Comparison of ENCODE assay signal across 19 cellular contexts in the genomic region with DNA sequence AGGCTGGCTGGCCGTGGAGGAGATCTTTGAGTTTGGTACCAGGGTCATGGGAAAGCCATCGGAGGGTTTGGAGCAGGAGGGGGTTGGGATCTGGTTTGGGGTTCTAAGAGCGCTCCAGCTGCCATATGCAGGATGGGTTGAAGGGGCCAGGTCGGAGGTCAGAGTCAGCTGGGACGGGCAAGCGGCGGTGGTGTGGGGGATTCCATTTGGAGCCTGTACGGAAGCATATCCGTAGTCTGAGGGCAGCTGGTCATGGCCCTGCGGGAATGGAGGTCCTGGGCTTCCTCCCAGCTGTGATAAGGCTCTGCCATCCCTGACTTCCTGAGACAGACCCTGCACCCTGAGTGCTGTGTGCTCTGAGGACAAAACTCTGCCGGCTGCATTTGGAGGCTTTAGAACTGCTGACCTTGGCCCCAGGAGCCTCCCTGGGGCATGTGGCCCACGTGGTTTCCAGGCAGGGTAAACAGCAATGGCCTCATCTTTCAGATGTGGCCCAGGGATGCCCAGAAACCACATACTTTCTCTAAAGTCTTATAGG. TPM values are rescaled to one million over a fixed set of nuclear protein-coding genes. Genes with fewer than 3 reads are reported as not detected.
DNase-seq lines count a peak whose midpoint lies in the region; ATAC-seq and TF ChIP-seq lines count a peak whose summit lies in the region.
"Had no signal": no experiment of that assay in that cellular context is flagged by ENCODE, and none has a peak within 500 bp of the region (broad histone marks: within the 10 kb centered on the region; RNA-seq: fewer than 3 reads in every experiment).

No MANE protein-coding gene starts in this region.

- H3K23ac ChIP-seq in neuronal stem cell (ENCODE audit: low read depth, low read length, poor library complexity) (no peak overlapping the region), mesenchymal stem cell (ENCODE audit: low read length in 2 of 2) (no peak overlapping the region)

- no peaks in the 10 kb centered on the region for H3K36me3 ChIP-seq in BLaER1 treated with 17β-estradiol and CSF1 and Interleukin-3, amounts not matched to agents 10 nM and 100 nM
- no peaks in the 10 kb centered on the region for H3K36me3 ChIP-seq in neuronal stem cell (replicated peaks in 1 of 2; ENCODE audit: control insufficient read depth in 2 of 2, insufficient read depth in 2 of 2, low read length in 2 of 2)
- H3K36me3 ChIP-seq in mesenchymal stem cell (ENCODE audit: control insufficient read depth in 1 of 2, insufficient read depth in 2 of 2, low read depth in 1 of 2, low read length in 2 of 2) = no peaks in the 10 kb centered on the region

- H3K27me3 ChIP-seq in BLaER1 treated with 17β-estradiol and CSF1 and Interleukin-3, amounts not matched to agents 10 nM and 100 nM = no peaks in the 10 kb centered on the region
- H3K27me3 ChIP-seq in neuronal stem cell (ENCODE audit: control insufficient read depth in 3 of 3, insufficient read depth in 3 of 3, low read depth in 1 of 3, low read length in 3 of 3) (no peaks in the 10 kb centered on the region), mesenchymal stem cell (ENCODE audit: control insufficient read depth in 1 of 2, insufficient read depth in 1 of 2, low read length in 2 of 2) (peaks cover 41 to 69% of the 10 kb centered on the region in 2 experiments)

- H2BK15ac ChIP-seq in neuronal stem cell (ENCODE audit: low read length) (no peak overlapping the region), mesenchymal stem cell (ENCODE audit: low read depth, poor library complexity, severe bottlenecking) (no peak overlapping the region)

- H3K14ac ChIP-seq in neuronal stem cell (ENCODE audit: low read length) = no peak overlapping the region
- H3K14ac ChIP-seq in mesenchymal stem cell (ENCODE audit: low read length in 2 of 2) = no peak overlapping the region

- H4K91ac ChIP-seq in neuronal stem cell (ENCODE audit: low read depth, low read length, poor library complexity) = no peak overlapping the region
- no peak overlapping the region for H4K91ac ChIP-seq in mesenchymal stem cell (ENCODE audit: low read length)

- WGBS in neuronal stem cell (ENCODE audit: extremely low coverage in 2 of 2, insufficient read length in 2 of 2, insufficient replicate concordance in 1 of 2), 2 donors = no CpG with 5 or more reads among the region's 12 CpGs
- WGBS in mesenchymal stem cell = 67% methylated on average over 11 of the region's 12 CpGs

- H3K18ac ChIP-seq in neuronal stem cell (ENCODE audit: low read length) (peak overlapping the region; percentile 15), mesenchymal stem cell (ENCODE audit: low read depth in 1 of 2, low read length in 2 of 2) (no peak overlapping the region)

- H3K4me1 ChIP-seq in BLaER1 treated with 17β-estradiol and CSF1 and Interleukin-3, amounts not matched to agents 10 nM and 100 nM = peaks cover 0 to 27% (median 11%) of the 10 kb centered on the region in 10 experiments; a peak in 15 of 20 replicates
- H3K4me1 ChIP-seq in neuronal stem cell (ENCODE audit: control insufficient read depth in 2 of 2, insufficient read depth in 1 of 2, low read depth in 1 of 2, low read length in 2 of 2) (peaks cover 5 to 16% of the 10 kb centered on the region in 2 donors), mesenchymal stem cell (ENCODE audit: control insufficient read depth, insufficient read depth, low read depth, low read length) (no peaks in the 10 kb centered on the region)

- no peak overlapping the region for H3K9ac ChIP-seq in BLaER1 treated with 17β-estradiol and CSF1 and Interleukin-3, amounts not matched to agents 10 nM and 100 nM
- H3K9ac ChIP-seq in neuronal stem cell (ENCODE audit: low read depth, low read length, poor library complexity) (no peak overlapping the region), mesenchymal stem cell (ENCODE audit: low read length) (no peak overlapping the region)

- H3K79me1 ChIP-seq in neuronal stem cell (ENCODE audit: low read depth, low read length) (no peaks in the 10 kb centered on the region), mesenchymal stem cell (replicated peaks; ENCODE audit: low read length, poor library complexity, severe bottlenecking) (no peaks in the 10 kb centered on the region)

- no peaks in the 10 kb centered on the region for H4K20me1 ChIP-seq in BLaER1 treated with 17β-estradiol and CSF1 and Interleukin-3, amounts not matched to agents 10 nM and 100 nM

- no peak for TF ChIP-seq CTCF in choroid plexus epithelial cell (conservative IDR thresholded peaks at IDR 0.05; ENCODE audit: low read depth, low read length)

- H3K4me3 ChIP-seq in BLaER1 treated with 17β-estradiol and CSF1 and Interleukin-3, amounts not matched to agents 10 nM and 100 nM = no peak overlapping the region
- no peak overlapping the region for H3K4me3 ChIP-seq in choroid plexus epithelial cell (ENCODE audit: low read depth, low read length)
- H3K4me3 ChIP-seq in neuronal stem cell (ENCODE audit: low read length in 2 of 2) = no peak overlapping the region
- H3K4me3 ChIP-seq in mesenchymal stem cell (ENCODE audit: insufficient read depth in 1 of 2, low read depth in 1 of 2, low read length in 2 of 2) = no peak overlapping the region
- H3K4me3 ChIP-seq: GM23338 had no signal

- no peak overlapping the region for H3K4ac ChIP-seq in neuronal stem cell (ENCODE audit: low read length)
- H3K4ac ChIP-seq in mesenchymal stem cell (ENCODE audit: low read depth in 1 of 2, low read length in 2 of 2) = no peak overlapping the region

- no peak overlapping the region for H3K27ac ChIP-seq in BLaER1 treated with 17β-estradiol and CSF1 and Interleukin-3, amounts not matched to agents 10 nM and 100 nM
- H3K27ac ChIP-seq in neuronal stem cell (replicated peaks; ENCODE audit: low read length) (no peak overlapping the region), mesenchymal stem cell (ENCODE audit: low read length, poor library complexity, severe bottlenecking) (no peak overlapping the region)

- ATAC-seq in left lobe of liver (peak; percentile 59), GM19397 (IDR thresholded peaks at IDR 0.05; ENCODE audit: unreplicated experiment) (no peak)
- ATAC-seq: CD8-positive, alpha-beta T cell; GM23338 had no signal

- no peak overlapping the region for H2BK12ac ChIP-seq in neuronal stem cell (ENCODE audit: low read length)
- H2BK12ac ChIP-seq in mesenchymal stem cell (ENCODE audit: low read length in 2 of 2) = no peak overlapping the region

- H2AFZ ChIP-seq in neuronal stem cell (ENCODE audit: low read length) = peak overlapping the region; percentile 52
- no peak overlapping the region for H2AFZ ChIP-seq in mesenchymal stem cell (ENCODE audit: low read depth, low read length)
- H2AFZ ChIP-seq: GM23338 had no signal

- H2AK5ac ChIP-seq in neuronal stem cell (ENCODE audit: low read depth, low read length) (peak overlapping the region; percentile 20), mesenchymal stem cell (ENCODE audit: low read length, severe bottlenecking) (no peak overlapping the region)

- H4K8ac ChIP-seq in neuronal stem cell (ENCODE audit: low read depth, low read length) (no peak overlapping the region), mesenchymal stem cell (ENCODE audit: low read length) (no peak overlapping the region)

- DNase-seq in choroid plexus epithelial cell (ENCODE audit: low read depth) (peak; percentile 7), left lobe of liver (ENCODE audit: low spot score) (no peak), neuronal stem cell (ENCODE audit: low spot score) (no peak), occipital lobe (lab: John Stamatoyannopoulos, UW) (no peak), medulla oblongata (ENCODE audit: extremely low spot score) (no peak), mesenchymal stem cell (no peak)
- DNase-seq: Calu3; CD8-positive, alpha-beta T cell; GF-D8; HCEC 1CT; NCI-H1105 treated with DMSO at 0.1 percent for 48 hours; NCI-H1694; NCI-H510A treated with DMSO at 0.1 percent for 48 hours; NCI-H774; SHP77 treated with DMSO at 0.1 percent for 48 hours had no signal

- H2BK120ac ChIP-seq in neuronal stem cell (ENCODE audit: low read depth, low read length) (no peak overlapping the region), mesenchymal stem cell (ENCODE audit: low read depth, low read length) (no peak overlapping the region)

- no peaks in the 10 kb centered on the region for H3K9me3 ChIP-seq in BLaER1 treated with 17β-estradiol and CSF1 and Interleukin-3, amounts not matched to agents 10 nM and 100 nM (replicated peaks in 1 of 11)
- H3K9me3 ChIP-seq in neuronal stem cell (replicated peaks in 1 of 2; ENCODE audit: control insufficient read depth in 2 of 2, insufficient read depth in 1 of 2, low read depth in 1 of 2, low read length in 2 of 2) (no peaks in the 10 kb centered on the region), mesenchymal stem cell (ENCODE audit: control insufficient read depth, low read length) (peaks cover 2% of the 10 kb centered on the region)

- H3K4me2 ChIP-seq in BLaER1 treated with 17β-estradiol and CSF1 and Interleukin-3, amounts not matched to agents 10 nM and 100 nM = peak overlapping the region in 7 of 11 experiments; percentile 6 to 48 (median 36); a peak in 11 of 22 replicates
- no peak overlapping the region for H3K4me2 ChIP-seq in neuronal stem cell (ENCODE audit: insufficient read depth, low read length, poor library complexity, severe bottlenecking)
- no peak overlapping the region for H3K4me2 ChIP-seq in mesenchymal stem cell (ENCODE audit: low read length, poor library complexity, severe bottlenecking)
- H3K4me2 ChIP-seq: GM23338 had no signal

- H2BK5ac ChIP-seq in neuronal stem cell (ENCODE audit: low read length) (peak overlapping the region; percentile 4), mesenchymal stem cell (ENCODE audit: low read depth, low read length, poor library complexity, severe bottlenecking) (no peak overlapping the region)

RNA-seq across cellular contexts. Expression of a gene that starts 46.5 kb away (rescaled TPM):
- total RNA-seq in left lobe of liver (0.18 TPM), occipital lobe (7.0 TPM)
- 0.24 TPM for polyA plus RNA-seq in neuronal stem cell (2013, experiment 1 of 2)
- 0.47 TPM for polyA plus RNA-seq in neuronal stem cell (2013, experiment 2 of 2)
- not detected for polyA plus RNA-seq in mesenchymal stem cell (2013, experiment 1 of 2)
- not detected for polyA plus RNA-seq in mesenchymal stem cell (2013, experiment 2 of 2)
- total RNA-seq: CD8-positive, alpha-beta T cell had no signal
- polyA plus RNA-seq: BJ had no signal

Comparison
In these comparisons a context has a peak if more than half of its experiments do, and no peak if none do; other contexts are left out.
1. H3K4me2 ChIP-seq: peak in BLaER1 treated with 17β-estradiol and CSF1 and Interleukin-3, amounts not matched to agents 10 nM and 100 nM (7 of 11); none in neuronal stem cell (single experiment) and mesenchymal stem cell (single experiment).